In genomic region chr1:164937297-164937696, GRCh38 we compare ENCODE assay signal across 30 cellular contexts.
"Had no signal": no experiment of that assay in that cellular context is flagged by ENCODE, and none has a peak within 500 bp of the region (broad histone marks: within the 10 kb centered on the region; RNA-seq: fewer than 3 reads in every experiment).

No MANE protein-coding gene starts in this region.

- H3K27me3 ChIP-seq: MG63 had no signal

- FAIRE-seq: bronchial epithelial cell had no signal

- ATAC-seq: activated CD8-positive, alpha-beta memory T cell treated with anti-CD3 and anti-CD28 coated beads, Interleukin-2, amount 10 ng/mL, durations not matched to agents 7 days and 5 days; activated naive CD8-positive, alpha-beta T cell treated with anti-CD3 and anti-CD28 coated beads, Interleukin-2, amount 50 U/mL, for 24 hours; Panc1 had no signal

- H3K4me3 ChIP-seq: MG63 had no signal

- H3K36me3 ChIP-seq: MG63, WERI-Rb-1 had no signal

- DNase-seq: activated CD4-positive, alpha-beta memory T cell treated with anti-CD3 and anti-CD28 coated beads, Interleukin-2, amount 10 ng/mL, durations not matched to agents 7 days and 5 days; activated CD4-positive, alpha-beta T cell treated with anti-CD3 and anti-CD28 coated beads for 1 hour; activated CD4-positive, alpha-beta T cell treated with anti-CD3 and anti-CD28 coated beads for 48 hours; activated CD4-positive, CD25-positive, alpha-beta regulatory T cell; activated CD8-positive, alpha-beta memory T cell treated with anti-CD3 and anti-CD28 coated beads for 24 hours; activated CD8-positive, alpha-beta memory T cell treated with anti-CD3 and anti-CD28 coated beads, Interleukin-2, amount 10 ng/mL, durations not matched to agents 7 days and 5 days; activated CD8-positive, alpha-beta memory T cell treated with anti-CD3 and anti-CD28 coated beads, Interleukin-2, amount 50 U/mL, for 48 hours; activated effector memory CD4-positive, alpha-beta T cell treated with Interleukin-2 at 50 U/mL for 16 hours; activated naive CD4-positive, alpha-beta T cell treated with anti-CD3 and anti-CD28 coated beads, Interleukin-2, amount 10 ng/mL, durations not matched to agents 7 days and 5 days; activated naive CD8-positive, alpha-beta T cell treated with anti-CD3 and anti-CD28 coated beads, Interleukin-2, amount 50 U/mL, for 24 hours; activated T-cell treated with anti-CD3 and anti-CD28 coated beads, Interleukin-2, amount 50 U/mL, for 48 hours; anterior cingulate cortex; Kasumi-1; KG1; MG63; NCI-H1048; NCI-H1105 treated with DMSO at 0.1 percent for 48 hours; NCI-H1436; NCI-H1694; NCI-H1930; NCI-H2081 treated with DMSO at 0.1 percent for 48 hours; NCI-H2171; NCI-H510A; NCI-H526; NCI-H774; RPMI8226; T1000; WERI-Rb-1 had no signal

- H3K9me3 ChIP-seq: MG63 had no signal

- H3K27ac ChIP-seq: WERI-Rb-1 had no signal
